8 cellular contexts compared by ENCODE assay signal in the genomic region with DNA sequence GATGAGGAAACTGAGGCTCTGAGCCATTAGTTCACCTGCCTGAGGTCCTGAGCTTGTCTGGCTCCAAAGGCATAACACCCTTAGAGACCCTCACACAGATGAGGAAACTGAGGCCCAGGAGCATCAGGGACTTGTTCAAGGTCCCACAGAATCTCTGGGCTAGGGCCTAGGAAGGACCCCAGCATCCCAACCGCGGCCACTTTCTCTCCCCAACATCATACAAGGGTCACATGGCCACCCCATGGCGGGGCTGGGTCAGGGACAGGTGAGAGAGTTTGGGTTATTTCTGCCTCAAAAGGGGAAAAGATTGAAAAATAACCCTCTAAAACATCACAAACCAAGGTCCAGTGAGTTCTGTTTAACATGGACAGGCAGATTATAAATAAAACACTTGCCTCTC. TPM values are rescaled to one million over a fixed set of nuclear protein-coding genes. Genes with fewer than 3 reads are reported as not detected.
"Had no signal": no experiment of that assay in that cellular context is flagged by ENCODE, and none has a peak within 500 bp of the region (broad histone marks: within the 10 kb centered on the region; RNA-seq: fewer than 3 reads in every experiment).

No MANE protein-coding gene starts in this region.

- H2AFZ ChIP-seq: GM23338 had no signal

- DNase-seq: HFFc6, KBM-7 had no signal

- H3K4me2 ChIP-seq: GM23338, KMS-11 had no signal

- H3K4me3 ChIP-seq: GM23338, HAP-1 had no signal

- FAIRE-seq: HTR-8/SVneo had no signal

- H3K27ac ChIP-seq: KMS-11 had no signal

- H3K36me3 ChIP-seq: HAP-1 had no signal

- H3K9ac ChIP-seq: KMS-11 had no signal

- ATAC-seq: GM23338, HCT116 had no signal

- H3K9me3 ChIP-seq: HAP-1 had no signal

RNA-seq across cellular contexts. Expression of gene LINGO1, which starts 6.7 kb away (rescaled TPM):
- polyA plus RNA-seq: IgD-negative memory B cell had no signal
